23 cellular contexts compared by ENCODE assay signal in genomic region chr5:116517557-116517956, GRCh38. TPM values are rescaled to one million over a fixed set of nuclear protein-coding genes. Genes with fewer than 3 reads are reported as not detected.
"Had no signal": no experiment of that assay in that cellular context is flagged by ENCODE, and none has a peak within 500 bp of the region (broad histone marks: within the 10 kb centered on the region; RNA-seq: fewer than 3 reads in every experiment).

No MANE protein-coding gene starts in this region.

- H3K9me3 ChIP-seq: colonic mucosa, left lung, right lobe of liver, suprapubic skin, tibial nerve had no signal

- H3K4me3 Mint-ChIP-seq: activated CD4-positive, alpha-beta T cell treated with anti-CD3 and anti-CD28 coated beads, Interleukin-2, amount 10 ng/mL, durations not matched to agents 7 days and 5 days; activated CD8-positive, alpha-beta memory T cell treated with anti-CD3 and anti-CD28 coated beads, Interleukin-2, amount 10 ng/mL, durations not matched to agents 7 days and 5 days; activated CD8-positive, alpha-beta T cell treated with anti-CD3 and anti-CD28 coated beads for 36 hours; activated naive CD4-positive, alpha-beta T cell treated with anti-CD3 and anti-CD28 coated beads, Interleukin-2, amount 50 U/mL, for 24 hours; immature natural killer cell; stimulated activated effector memory CD8-positive, alpha-beta T cell treated with anti-CD3 and anti-CD28 coated beads, Interleukin-12 subunit alpha, Interleukin-12 subunit beta, amount 100 ng/mL, for 72 hours; stimulated activated naive CD8-positive, alpha-beta T cell treated with anti-CD3 and anti-CD28 coated beads, Interleukin-15, amount 100 ng/mL, for 72 hours had no signal

- H3K27ac ChIP-seq: colonic mucosa, epithelial cell of prostate, left lung, skin epidermis, suprapubic skin, tibial nerve, VCaP had no signal

- H3K9me3 Mint-ChIP-seq: activated CD4-positive, alpha-beta T cell treated with anti-CD3 and anti-CD28 coated beads, Interleukin-2, amount 10 ng/mL, durations not matched to agents 7 days and 5 days; activated CD8-positive, alpha-beta T cell treated with anti-CD3 and anti-CD28 coated beads for 36 hours; activated naive CD4-positive, alpha-beta T cell treated with anti-CD3 and anti-CD28 coated beads, Interleukin-2, amount 50 U/mL, for 24 hours; immature natural killer cell; stimulated activated effector memory CD8-positive, alpha-beta T cell treated with anti-CD3 and anti-CD28 coated beads, Interleukin-12 subunit alpha, Interleukin-12 subunit beta, amount 100 ng/mL, for 72 hours had no signal

- H3K27me3 ChIP-seq: colonic mucosa, left lung, right lobe of liver, suprapubic skin, tibial nerve had no signal

- H3K4me3 ChIP-seq: colonic mucosa, left lung, right lobe of liver, skin epidermis, suprapubic skin, tibial nerve had no signal

- H3K4me1 ChIP-seq: right lobe of liver had no signal

- H3K36me3 Mint-ChIP-seq: activated CD8-positive, alpha-beta memory T cell treated with anti-CD3 and anti-CD28 coated beads, Interleukin-2, amount 10 ng/mL, durations not matched to agents 7 days and 5 days; stimulated activated effector memory CD8-positive, alpha-beta T cell treated with anti-CD3 and anti-CD28 coated beads, Interleukin-12 subunit alpha, Interleukin-12 subunit beta, amount 100 ng/mL, for 72 hours had no signal

- H3K4me1 Mint-ChIP-seq: activated CD4-positive, alpha-beta T cell treated with anti-CD3 and anti-CD28 coated beads, Interleukin-2, amount 10 ng/mL, durations not matched to agents 7 days and 5 days; activated naive CD4-positive, alpha-beta T cell treated with anti-CD3 and anti-CD28 coated beads, Interleukin-2, amount 50 U/mL, for 24 hours; immature natural killer cell; stimulated activated effector memory CD8-positive, alpha-beta T cell treated with anti-CD3 and anti-CD28 coated beads, Interleukin-12 subunit alpha, Interleukin-12 subunit beta, amount 100 ng/mL, for 72 hours; stimulated activated naive CD8-positive, alpha-beta T cell treated with anti-CD3 and anti-CD28 coated beads, Interleukin-15, amount 100 ng/mL, for 72 hours had no signal

- H3K27me3 Mint-ChIP-seq: activated CD4-positive, alpha-beta T cell treated with anti-CD3 and anti-CD28 coated beads, Interleukin-2, amount 10 ng/mL, durations not matched to agents 7 days and 5 days; activated CD8-positive, alpha-beta memory T cell treated with anti-CD3 and anti-CD28 coated beads, Interleukin-2, amount 10 ng/mL, durations not matched to agents 7 days and 5 days; activated CD8-positive, alpha-beta T cell treated with anti-CD3 and anti-CD28 coated beads for 36 hours; activated naive CD4-positive, alpha-beta T cell treated with anti-CD3 and anti-CD28 coated beads, Interleukin-2, amount 50 U/mL, for 24 hours; stimulated activated naive CD8-positive, alpha-beta T cell treated with anti-CD3 and anti-CD28 coated beads, Interleukin-15, amount 100 ng/mL, for 72 hours had no signal

- H3K27ac Mint-ChIP-seq: activated CD4-positive, alpha-beta T cell treated with anti-CD3 and anti-CD28 coated beads, Interleukin-2, amount 10 ng/mL, durations not matched to agents 7 days and 5 days; activated CD8-positive, alpha-beta memory T cell treated with anti-CD3 and anti-CD28 coated beads, Interleukin-2, amount 10 ng/mL, durations not matched to agents 7 days and 5 days; activated CD8-positive, alpha-beta T cell treated with anti-CD3 and anti-CD28 coated beads for 36 hours; activated naive CD4-positive, alpha-beta T cell treated with anti-CD3 and anti-CD28 coated beads, Interleukin-2, amount 50 U/mL, for 24 hours; immature natural killer cell; stimulated activated effector memory CD8-positive, alpha-beta T cell treated with anti-CD3 and anti-CD28 coated beads, Interleukin-12 subunit alpha, Interleukin-12 subunit beta, amount 100 ng/mL, for 72 hours; stimulated activated naive CD8-positive, alpha-beta T cell treated with anti-CD3 and anti-CD28 coated beads, Interleukin-15, amount 100 ng/mL, for 72 hours had no signal

- DNase-seq: activated CD4-positive, alpha-beta T cell treated with anti-CD3 and anti-CD28 coated beads, Interleukin-2, amount 10 ng/mL, durations not matched to agents 7 days and 5 days; activated CD4-positive, CD25-positive, alpha-beta regulatory T cell treated with anti-CD3 and anti-CD28 coated beads, Interleukin-2, amount 50 U/mL, for 72 hours; activated CD8-positive, alpha-beta memory T cell treated with anti-CD3 and anti-CD28 coated beads, Interleukin-2, amount 10 ng/mL, durations not matched to agents 7 days and 5 days; activated CD8-positive, alpha-beta T cell treated with anti-CD3 and anti-CD28 coated beads for 36 hours; activated gamma-delta T cell; activated T-cell treated with anti-CD3 and anti-CD28 coated beads for 4 hours; aorta; colonic mucosa; immature natural killer cell; kidney glomerular epithelial cell; left lung; occipital lobe; right lobe of liver; stimulated activated CD4-positive, alpha-beta T cell treated with anti-CD3 and anti-CD28 coated beads, Interleukin-1b, Interleukin-23, amount 100 ng/mL, for 48 hours; stimulated activated naive CD8-positive, alpha-beta T cell treated with anti-CD3 and anti-CD28 coated beads, Interleukin-15, amount 100 ng/mL, for 72 hours had no signal

- H3K36me3 ChIP-seq: colonic mucosa, left lung, right lobe of liver, suprapubic skin, tibial nerve had no signal

RNA-seq across cellular contexts. Expression of gene SEMA6A, which starts 57.1 kb away (rescaled TPM):
- total RNA-seq: activated CD4-positive, alpha-beta T cell treated with anti-CD3 and anti-CD28 coated beads, Interleukin-2, amount 10 ng/mL, durations not matched to agents 7 days and 5 days; activated CD8-positive, alpha-beta T cell treated with anti-CD3 and anti-CD28 coated beads for 36 hours; T-helper 2 cell treated with Interferon-gamma antibody and Interleukin-4, amounts not matched to agents 100 ng/mL and 5 ng/mL, for 36 hours had no signal
